ENCODE assay signal across 26 cellular contexts in the genomic region with DNA sequence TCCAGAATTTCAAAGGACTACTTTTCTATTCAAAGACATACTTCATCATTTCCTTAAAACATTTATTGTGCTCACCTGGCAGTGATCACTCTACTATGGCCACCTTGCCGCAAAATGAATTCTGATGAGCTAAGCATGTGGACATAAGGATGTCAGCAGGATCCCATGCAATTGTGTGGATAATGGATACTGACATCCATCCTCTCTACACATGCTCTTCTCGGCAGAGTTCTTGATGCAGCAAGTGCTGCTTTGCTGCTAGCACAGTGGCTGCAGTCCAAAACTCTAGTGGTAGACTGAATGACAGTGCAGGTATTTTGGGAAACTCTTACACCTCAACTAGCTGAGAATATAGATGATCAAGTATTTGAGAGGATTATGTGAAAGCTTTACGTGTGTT.
DNase-seq lines count a peak whose midpoint lies in the region; ATAC-seq, FAIRE-seq and TF ChIP-seq lines count a peak whose summit lies in the region.
"Had no signal": no experiment of that assay in that cellular context is flagged by ENCODE, and none has a peak within 500 bp of the region (broad histone marks: within the 10 kb centered on the region; RNA-seq: fewer than 3 reads in every experiment).

No MANE protein-coding gene starts in this region.

- peaks cover under 1% of the 10 kb centered on the region for H3K9me3 Mint-ChIP-seq in stimulated activated memory B cell treated with anti-CD40 and anti-IgM and Interleukin-4, amounts not matched to agents 10 μg/mL and 1 μg/mL and 100 μg/mL, for 72 hours
- H3K9me3 Mint-ChIP-seq: CD4-positive, alpha-beta T cell; GM23338; IgD-negative memory B cell; T-helper 1 cell treated with Interleukin-12 subunit alpha and Interleukin-12 subunit beta and Interleukin-4 antibody, amounts not matched to agents 30 μg/mL and 1 μg/mL, for 36 hours had no signal

- no peak overlapping the region for H3K27ac ChIP-seq in PC-9
- H3K27ac ChIP-seq: 22Rv1, BLaER1 had no signal

- no peak for ATAC-seq in stimulated activated memory B cell treated with anti-CD40 and anti-IgM and Interleukin-4, amounts not matched to agents 10 μg/mL and 1 μg/mL and 100 μg/mL, for 72 hours
- no peak for ATAC-seq in HG02623 (IDR thresholded peaks at IDR 0.05; ENCODE audit: unreplicated experiment)
- ATAC-seq: GM23338 had no signal

- BruUV-seq in PC-9 (replicated peaks; lab: Mats Ljungman, UMichigan): no TSS peak

- H3K79me2 ChIP-seq in PC-9 (ENCODE audit: low read depth): no peaks in the 10 kb centered on the region

- H3K4me3 ChIP-seq in bronchial epithelial cell (ENCODE audit: low read depth, low read length): no peak overlapping the region
- no peak overlapping the region for H3K4me3 ChIP-seq in PC-9
- H3K4me3 ChIP-seq: BLaER1, GM23338, HAP-1 had no signal

- DNase-seq in NCI-H187 treated with DMSO at 0.1 percent for 48 hours (lab: John Stamatoyannopoulos, UW): peak; percentile 17
- no peak for DNase-seq in NCI-H187 (lab: John Stamatoyannopoulos, UW)
- peak; percentile 26 for DNase-seq in NCI-H2171 (lab: John Stamatoyannopoulos, UW)
- DNase-seq in bronchial epithelial cell (ENCODE audit: low read depth): no peak
- no peak for DNase-seq in PC-9
- DNase-seq in activated gamma-delta T cell (lab: John Stamatoyannopoulos, UW): no peak
- DNase-seq: ACHN; CD4-positive, alpha-beta T cell; COR-L47; DND-41; NCI-H1105; NCI-H146; NCI-H510A; NCI-H748 treated with DMSO at 0.1 percent for 48 hours; OCI-M1; Right ventricle myocardium superior had no signal

- peak overlapping the region; percentile 22 for H3K27ac Mint-ChIP-seq in stimulated activated memory B cell treated with anti-CD40 and anti-IgM and Interleukin-4, amounts not matched to agents 10 μg/mL and 1 μg/mL and 100 μg/mL, for 72 hours
- H3K27ac Mint-ChIP-seq: CD4-positive, alpha-beta T cell; GM23338; T-helper 1 cell treated with Interleukin-12 subunit alpha and Interleukin-12 subunit beta and Interleukin-4 antibody, amounts not matched to agents 30 μg/mL and 1 μg/mL, for 36 hours had no signal

- no peaks in the 10 kb centered on the region for H3K36me3 ChIP-seq in bronchial epithelial cell (ENCODE audit: control insufficient read depth, insufficient read depth, low read length)
- no peaks in the 10 kb centered on the region for H3K36me3 ChIP-seq in PC-9 (ENCODE audit: low read depth)
- H3K36me3 ChIP-seq: BLaER1, HAP-1 had no signal

- H3K36me3 Mint-ChIP-seq in stimulated activated memory B cell treated with anti-CD40 and anti-IgM and Interleukin-4, amounts not matched to agents 10 μg/mL and 1 μg/mL and 100 μg/mL, for 72 hours: peaks cover 68% of the 10 kb centered on the region

- POLR2A ChIA-PET in PC-9 (lab: Charles Lee; ENCODE audit: unreplicated experiment): interaction anchor here (0.5 kb wide), 1 partner anchor 221 kb away, joined by 10 read pairs; no protein-coding TSS in a partner anchor

- H3K27me3 ChIP-seq in bronchial epithelial cell (ENCODE audit: control insufficient read depth, insufficient read depth, low read length) (no peaks in the 10 kb centered on the region), PC-9 (ENCODE audit: insufficient read depth, low read depth) (no peaks in the 10 kb centered on the region)
- H3K27me3 ChIP-seq: BLaER1 had no signal

- H3F3A ChIP-seq in PC-9 (ENCODE audit: insufficient read depth, low read depth): no peaks in the 10 kb centered on the region

- no peaks in the 10 kb centered on the region for H3K4me1 ChIP-seq in PC-9 (replicated peaks; ENCODE audit: insufficient read depth)
- H3K4me1 ChIP-seq: BLaER1 had no signal

- intact Hi-C loops in PC-9 (cut with micrococcal nuclease; ENCODE audit: unreplicated experiment): no loop called here

- H4K20me1 ChIP-seq in PC-9 (ENCODE audit: insufficient read depth): no peaks in the 10 kb centered on the region
- H4K20me1 ChIP-seq: BLaER1 had no signal

- H3K4me1 Mint-ChIP-seq in stimulated activated memory B cell treated with anti-CD40 and anti-IgM and Interleukin-4, amounts not matched to agents 10 μg/mL and 1 μg/mL and 100 μg/mL, for 72 hours: peaks cover 52% of the 10 kb centered on the region

- no peaks in the 10 kb centered on the region for H3K9me2 ChIP-seq in PC-9 (ENCODE audit: insufficient read depth)

- no peak for TF ChIP-seq CTCF in bronchial epithelial cell (IDR thresholded peaks at IDR 0.05; ENCODE audit: insufficient read depth, low read length, severe bottlenecking)
- TF ChIP-seq CTCF in PC-9 (conservative IDR thresholded peaks at IDR 0.05): no peak

- no peak overlapping the region for H3K4me2 ChIP-seq in PC-9
- H3K4me2 ChIP-seq: BLaER1, GM23338 had no signal

- H2AFZ ChIP-seq in PC-9: no peak overlapping the region
- H2AFZ ChIP-seq: GM23338 had no signal

- no peaks in the 10 kb centered on the region for H3K27me3 Mint-ChIP-seq in stimulated activated memory B cell treated with anti-CD40 and anti-IgM and Interleukin-4, amounts not matched to agents 10 μg/mL and 1 μg/mL and 100 μg/mL, for 72 hours
- H3K27me3 Mint-ChIP-seq: CD4-positive, alpha-beta T cell; IgD-negative memory B cell had no signal

- peak; percentile 68 for FAIRE-seq in bronchial epithelial cell (lab: Jason Lieb, UNC)
- FAIRE-seq: GM12892, HTR-8/SVneo had no signal

- H3K9me3 ChIP-seq in PC-9 (ENCODE audit: insufficient read depth, low read depth): no peaks in the 10 kb centered on the region
- H3K9me3 ChIP-seq: BLaER1, HAP-1 had no signal

- CTCF ChIA-PET in PC-9 (lab: Charles Lee): no interaction called here

- H3K4me3 Mint-ChIP-seq in stimulated activated memory B cell treated with anti-CD40 and anti-IgM and Interleukin-4, amounts not matched to agents 10 μg/mL and 1 μg/mL and 100 μg/mL, for 72 hours: no peak overlapping the region
- H3K4me3 Mint-ChIP-seq: CD4-positive, alpha-beta T cell; GM23338; IgD-negative memory B cell; T-helper 1 cell treated with Interleukin-12 subunit alpha and Interleukin-12 subunit beta and Interleukin-4 antibody, amounts not matched to agents 30 μg/mL and 1 μg/mL, for 36 hours had no signal

Comparison
In these comparisons a context has a peak if more than half of its experiments do, and no peak if none do; other contexts are left out.
1. DNase-seq: peak in NCI-H187 treated with DMSO at 0.1 percent for 48 hours (single experiment) and NCI-H2171 (single experiment); none in NCI-H187 (0 of 2), bronchial epithelial cell (single experiment), PC-9 (0 of 2) and activated gamma-delta T cell (single experiment).